In the genomic region with DNA sequence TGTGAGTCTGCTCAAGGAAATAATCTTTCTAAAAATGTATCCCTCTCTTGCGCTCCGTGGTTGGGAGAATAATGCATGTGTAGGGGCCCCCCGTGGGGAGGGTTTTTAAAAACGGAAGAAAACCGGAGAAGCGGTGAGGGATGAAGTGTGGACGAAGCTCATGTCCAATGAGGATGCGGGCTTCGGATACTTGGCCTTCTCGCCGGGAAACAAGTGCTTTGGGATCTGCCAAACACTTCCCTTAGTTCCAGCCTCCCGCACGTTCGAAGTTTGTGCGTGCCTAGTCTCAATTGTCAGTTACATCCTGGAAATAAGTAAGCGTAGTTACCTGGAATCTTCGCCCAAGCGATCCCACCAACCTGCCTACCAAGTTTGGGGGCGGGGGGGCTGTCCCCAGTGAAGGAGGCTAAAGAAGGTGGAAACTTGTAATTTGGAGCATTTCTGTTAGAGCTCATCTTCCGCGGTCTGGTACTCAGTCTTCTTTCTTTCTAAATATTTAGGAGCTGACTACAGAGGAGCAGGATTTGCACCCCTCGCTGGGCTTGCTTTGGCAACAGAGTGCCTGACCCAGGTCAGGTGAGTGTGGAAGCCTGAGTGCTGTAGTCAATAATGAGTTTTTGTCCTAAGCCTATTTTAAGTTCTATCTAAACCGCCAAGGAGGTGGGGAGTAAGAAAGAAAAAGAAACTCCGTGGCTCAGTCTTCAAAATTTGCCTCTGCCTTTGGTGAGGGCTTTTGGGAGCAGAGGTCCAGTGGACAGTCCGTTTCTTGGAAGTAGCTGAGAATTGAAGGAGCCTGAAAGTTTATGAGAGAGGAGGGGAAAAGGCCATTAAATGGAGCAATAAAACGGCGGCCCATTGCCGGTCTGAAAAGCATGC, we compare ENCODE assay signal across 8 cellular contexts. TPM values are rescaled to one million over a fixed set of nuclear protein-coding genes. Genes with fewer than 3 reads are reported as not detected.
DNase-seq lines count a peak whose midpoint lies in the region; ATAC-seq and TF ChIP-seq lines count a peak whose summit lies in the region.

No MANE protein-coding gene starts in this region.

- H3K27me3 ChIP-seq in hepatocyte (no peaks in the 10 kb centered on the region), sigmoid colon (no peaks in the 10 kb centered on the region)

- H3K27ac Mint-ChIP-seq in activated naive CD8-positive, alpha-beta T cell treated with anti-CD3 and anti-CD28 coated beads, Interleukin-2, amount 50 U/mL, for 24 hours = peak overlapping the region; percentile 91

- no peaks in the 10 kb centered on the region for H4K20me1 ChIP-seq in hepatocyte (ENCODE audit: insufficient read depth, poor library complexity, severe bottlenecking)

- intact Hi-C loops in sigmoid colon (cut with DNase I) = loop anchor here (2.0 to 10.0 kb wide), 5 partner anchors 27 to 693 kb away; a partner anchor contains a TSS

- peaks cover 20% of the 10 kb centered on the region for H3K79me2 ChIP-seq in hepatocyte

- peak overlapping the region; percentile 51 for H2AFZ ChIP-seq in hepatocyte

- peaks cover 44% of the 10 kb centered on the region for H3K4me1 Mint-ChIP-seq in activated naive CD8-positive, alpha-beta T cell treated with anti-CD3 and anti-CD28 coated beads, Interleukin-2, amount 50 U/mL, for 24 hours

- H3K27ac ChIP-seq in hepatocyte (peak overlapping the region; percentile 27), sigmoid colon (peak overlapping the region; percentile 90 to 96 (median 94))

- H3K4me1 ChIP-seq in hepatocyte (ENCODE audit: insufficient read depth) = peaks cover 7% of the 10 kb centered on the region
- peaks cover 0 to 43% (median 31%) of the 10 kb centered on the region in 4 donors for H3K4me1 ChIP-seq in sigmoid colon

- no peaks in the 10 kb centered on the region for H3K9me3 ChIP-seq in hepatocyte (ENCODE audit: low read depth)
- H3K9me3 ChIP-seq in sigmoid colon = no peaks in the 10 kb centered on the region

- H3K4me2 ChIP-seq in hepatocyte = peak overlapping the region; percentile 87

- H3K27me3 Mint-ChIP-seq in activated naive CD8-positive, alpha-beta T cell treated with anti-CD3 and anti-CD28 coated beads, Interleukin-2, amount 50 U/mL, for 24 hours = peaks cover 7% of the 10 kb centered on the region

- peak; percentile 17 for DNase-seq in Daoy (ENCODE audit: low read depth)
- peak; percentile 26 for DNase-seq in M059J (ENCODE audit: low read depth)
- peak; percentile 52 for DNase-seq in activated naive CD8-positive, alpha-beta T cell treated with anti-CD3 and anti-CD28 coated beads, Interleukin-2, amount 50 U/mL, for 24 hours
- peak; percentile 34 for DNase-seq in hepatocyte (ENCODE audit: low spot score)
- DNase-seq in sigmoid colon = peak; percentile 79
- no peak for DNase-seq in amniotic stem cell (lab: John Stamatoyannopoulos, UW)

- H3K9me2 ChIP-seq in hepatocyte (replicated peaks; ENCODE audit: insufficient read depth) = no peaks in the 10 kb centered on the region

- no peak for ATAC-seq in activated naive CD8-positive, alpha-beta T cell treated with anti-CD3 and anti-CD28 coated beads, Interleukin-2, amount 50 U/mL, for 24 hours
- ATAC-seq in HG03139 (IDR thresholded peaks at IDR 0.05; ENCODE audit: unreplicated experiment) (no peak), GM18520 (IDR thresholded peaks at IDR 0.05; ENCODE audit: unreplicated experiment) (no peak)

- H3K4me3 ChIP-seq in hepatocyte (peak overlapping the region; percentile 66), sigmoid colon (peak overlapping the region; percentile 76 to 85 (median 82))

- H3K36me3 Mint-ChIP-seq in activated naive CD8-positive, alpha-beta T cell treated with anti-CD3 and anti-CD28 coated beads, Interleukin-2, amount 50 U/mL, for 24 hours (ENCODE audit: low read depth) = peaks cover 38% of the 10 kb centered on the region

- peak overlapping the region; percentile 92 for H3K4me3 Mint-ChIP-seq in activated naive CD8-positive, alpha-beta T cell treated with anti-CD3 and anti-CD28 coated beads, Interleukin-2, amount 50 U/mL, for 24 hours

- 12% methylated on average over 28 of the region's 28 CpGs for WGBS in hepatocyte (ENCODE audit: low lambda C conversion rate, missing lambda C conversion rate)
- 3 to 4% methylated on average over 28 of the region's 28 CpGs for WGBS in sigmoid colon, 2 donors

- no peaks in the 10 kb centered on the region for H3K9me3 Mint-ChIP-seq in activated naive CD8-positive, alpha-beta T cell treated with anti-CD3 and anti-CD28 coated beads, Interleukin-2, amount 50 U/mL, for 24 hours

- H3K36me3 ChIP-seq in hepatocyte (replicated peaks; ENCODE audit: insufficient read depth, low read depth) (no peaks in the 10 kb centered on the region), sigmoid colon (peaks cover 0 to 8% (median 0%) of the 10 kb centered on the region in 4 donors)

- TF ChIP-seq CTCF in hepatocyte (IDR thresholded peaks at IDR 0.05; ENCODE audit: poor library complexity) (no peak), sigmoid colon (IDR thresholded peaks at IDR 0.05) (no peak)

- TF ChIP-seq EP300 in sigmoid colon (IDR thresholded peaks at IDR 0.05) = no peak

- no peak for TF ChIP-seq POLR2A in sigmoid colon (IDR thresholded peaks at IDR 0.05)

RNA-seq across cellular contexts. Expression of a gene that starts 1.0 kb away (rescaled TPM):
- total RNA-seq in Daoy (2014; rRNA removed; shearing (Covaris generic)) = 9.8 and 26.0 TPM in 2 replicates
- total RNA-seq in M059J (2014; rRNA removed; shearing (Covaris generic)) = 5.9 and 6.2 TPM in 2 replicates
- total RNA-seq in hepatocyte = 79.1 and 90.8 TPM in 2 replicates
- 46.8 and 54.8 TPM in 2 replicates for polyA plus RNA-seq in hepatocyte
- total RNA-seq in sigmoid colon = 100 to 1,000 TPM; 111 to 206 (median 134) TPM
- polyA plus RNA-seq in sigmoid colon = 10 to 100 TPM in 1 of 3 donors, 1 to 10 TPM in 2; 1.4 to 20.0 (median 4.2) TPM

RNA-seq across cellular contexts. Expression of a gene that starts 27.1 kb away (rescaled TPM):
- 11.0 and 17.8 TPM in 2 replicates for total RNA-seq in Daoy (2014; rRNA removed; shearing (Covaris generic))
- 10.3 and 21.8 TPM in 2 replicates for total RNA-seq in M059J (2014; rRNA removed; shearing (Covaris generic))
- total RNA-seq in hepatocyte = 49.6 and 59.0 TPM in 2 replicates
- polyA plus RNA-seq in hepatocyte = 43.1 and 55.5 TPM in 2 replicates
- total RNA-seq in sigmoid colon = 10 to 100 TPM; 20.2 to 57.4 (median 31.0) TPM
- 10 to 100 TPM in 2 of 3 donors, 1 to 10 TPM in 1; 8.4 to 23.3 (median 12.9) TPM for polyA plus RNA-seq in sigmoid colon
